27 cellular contexts compared by ENCODE assay signal in the genomic region with DNA sequence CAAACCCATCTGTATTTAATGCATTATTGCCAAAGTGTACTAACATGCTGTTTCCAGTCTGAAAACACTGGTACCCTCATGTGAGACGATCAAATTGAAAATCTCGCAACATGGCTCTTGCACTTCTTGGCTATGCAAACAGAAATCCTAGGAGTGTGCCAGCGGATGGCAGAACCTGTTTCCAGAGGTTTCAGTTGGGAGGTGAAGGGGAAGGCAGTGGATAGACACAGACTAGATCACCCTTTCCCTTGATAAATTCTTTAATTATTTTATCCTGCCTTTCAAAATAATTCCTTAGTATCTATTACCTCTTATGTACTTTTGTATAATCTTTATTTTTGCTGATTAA.
DNase-seq lines count a peak whose midpoint lies in the region; ATAC-seq and TF ChIP-seq lines count a peak whose summit lies in the region.
"Had no signal": no experiment of that assay in that cellular context is flagged by ENCODE, and none has a peak within 500 bp of the region (broad histone marks: within the 10 kb centered on the region; RNA-seq: fewer than 3 reads in every experiment).

No MANE protein-coding gene starts in this region.

- DNase-seq in GM23338 (ENCODE audit: low spot score) (peak; percentile 29), NCI-H1105 treated with DMSO at 0.1 percent for 48 hours (lab: John Stamatoyannopoulos, UW) (peak; percentile 67), SHP77 (lab: John Stamatoyannopoulos, UW) (peak; percentile 59), left kidney (ENCODE audit: low read depth, low spot score) (peak; percentile 6), DMS79 (lab: John Stamatoyannopoulos, UW) (no peak), HCEC 1CT (no peak)
- DNase-seq: activated B cell treated with CpG ODN at 0.5 μM for 24 hours; activated CD4-positive, alpha-beta memory T cell treated with anti-CD3 and anti-CD28 coated beads, Interleukin-2, amount 10 ng/mL, durations not matched to agents 7 days and 5 days; activated effector memory CD4-positive, alpha-beta T cell treated with anti-CD3 and anti-CD28 coated beads, Interleukin-2, amount 50 U/mL, for 16 hours; CD4-positive, CD25-positive, alpha-beta regulatory T cell; DMS 273 treated with DMSO at 0.1 percent for 48 hours; effector CD8-positive, alpha-beta T cell; esophagus squamous epithelium; kidney glomerular epithelial cell; NCI-H1436; nucleus accumbens; spleen; stimulated activated CD4-positive, alpha-beta T cell treated with anti-CD3 and anti-CD28 coated beads, Interleukin-4, amount 100 ng/mL, for 4 hours; stimulated activated naive CD8-positive, alpha-beta T cell treated with anti-CD3 and anti-CD28 coated beads, Interleukin-15, Interleukin-2, amounts not matched to agents 100 U/mL and 50 U/mL, for 24 hours; T-helper 9 cell; tibial artery had no signal

- ATAC-seq in GM23338 = peak; percentile 51; the same call in 2 of the 3 replicates
- ATAC-seq in GM21619 (IDR thresholded peaks at IDR 0.05; ENCODE audit: unreplicated experiment) = no peak
- ATAC-seq in GM18519 (IDR thresholded peaks at IDR 0.05; ENCODE audit: low FRiP score, unreplicated experiment) = no peak
- ATAC-seq: GM12878; stimulated activated naive CD8-positive, alpha-beta T cell treated with anti-CD3 and anti-CD28 coated beads, Interleukin-15, Interleukin-2, amounts not matched to agents 100 U/mL and 50 U/mL, for 24 hours had no signal

- H3K9me2 ChIP-seq in GM23338 (ENCODE audit: insufficient read depth) = no peaks in the 10 kb centered on the region

- no peaks in the 10 kb centered on the region for H3K9me3 Mint-ChIP-seq in GM23338
- H3K9me3 Mint-ChIP-seq: activated B cell treated with CpG ODN at 0.5 μM for 24 hours; activated CD4-positive, alpha-beta memory T cell treated with anti-CD3 and anti-CD28 coated beads, Interleukin-2, amount 10 ng/mL, durations not matched to agents 7 days and 5 days; brain had no signal

- no peak for TF ChIP-seq CTCF in GM23338 (conservative IDR thresholded peaks at IDR 0.05; ENCODE audit: low read depth in 2 of 2)

- no peak overlapping the region for H3K27ac Mint-ChIP-seq in GM23338
- H3K27ac Mint-ChIP-seq: activated B cell treated with CpG ODN at 0.5 μM for 24 hours; activated CD4-positive, alpha-beta memory T cell treated with anti-CD3 and anti-CD28 coated beads, Interleukin-2, amount 10 ng/mL, durations not matched to agents 7 days and 5 days; CD4-positive, CD25-positive, alpha-beta regulatory T cell; memory B cell had no signal

- H3K36me3 Mint-ChIP-seq in GM23338 (ENCODE audit: low read depth) = no peaks in the 10 kb centered on the region
- H3K36me3 Mint-ChIP-seq: brain; CD4-positive, CD25-positive, alpha-beta regulatory T cell; memory B cell had no signal

- no peaks in the 10 kb centered on the region for H3K27me3 ChIP-seq in GM23338 (ENCODE audit: insufficient read depth)
- H3K27me3 ChIP-seq: esophagus squamous epithelium, spleen, tibial artery had no signal

- no peak overlapping the region for H3K4me3 Mint-ChIP-seq in GM23338
- H3K4me3 Mint-ChIP-seq: activated B cell treated with CpG ODN at 0.5 μM for 24 hours; activated CD4-positive, alpha-beta memory T cell treated with anti-CD3 and anti-CD28 coated beads, Interleukin-2, amount 10 ng/mL, durations not matched to agents 7 days and 5 days; CD4-positive, CD25-positive, alpha-beta regulatory T cell; memory B cell had no signal

- no peaks in the 10 kb centered on the region for H3K36me3 ChIP-seq in GM23338 (ENCODE audit: insufficient read depth)
- H3K36me3 ChIP-seq: esophagus squamous epithelium, spleen, tibial artery had no signal

- H3K27me3 Mint-ChIP-seq in GM23338 (ENCODE audit: insufficient read depth, low read depth, poor library complexity) = no peaks in the 10 kb centered on the region
- H3K27me3 Mint-ChIP-seq: activated B cell treated with CpG ODN at 0.5 μM for 24 hours; activated CD4-positive, alpha-beta memory T cell treated with anti-CD3 and anti-CD28 coated beads, Interleukin-2, amount 10 ng/mL, durations not matched to agents 7 days and 5 days; brain; CD4-positive, CD25-positive, alpha-beta regulatory T cell; memory B cell had no signal

- H3F3A ChIP-seq in GM23338 (replicated peaks; ENCODE audit: low read depth) = no peaks in the 10 kb centered on the region

- H3K4me2 ChIP-seq in GM23338 = peak overlapping the region; percentile 56

- H2AFZ ChIP-seq in GM23338 = no peak overlapping the region

- peaks cover 40% of the 10 kb centered on the region for H3K4me1 Mint-ChIP-seq in GM23338
- H3K4me1 Mint-ChIP-seq: activated CD4-positive, alpha-beta memory T cell treated with anti-CD3 and anti-CD28 coated beads, Interleukin-2, amount 10 ng/mL, durations not matched to agents 7 days and 5 days; CD4-positive, CD25-positive, alpha-beta regulatory T cell had no signal

- no peaks in the 10 kb centered on the region for H4K20me1 ChIP-seq in GM23338 (replicated peaks; ENCODE audit: insufficient read depth)

- no peak overlapping the region for H3K27ac ChIP-seq in GM23338 (ENCODE audit: low read depth)
- H3K27ac ChIP-seq: esophagus squamous epithelium, RWPE1, spleen, tibial artery had no signal

- peak overlapping the region; percentile 6; the same call in 1 of the 2 replicates for H3K4me3 ChIP-seq in GM23338
- H3K4me3 ChIP-seq: esophagus squamous epithelium, GM12878, spleen, tibial artery had no signal

- H3K79me2 ChIP-seq in GM23338 (replicated peaks; ENCODE audit: insufficient read depth) = no peaks in the 10 kb centered on the region

- H3K4me1 ChIP-seq in GM23338 (ENCODE audit: insufficient read depth) = peaks cover 45% of the 10 kb centered on the region
- H3K4me1 ChIP-seq: esophagus squamous epithelium, tibial artery had no signal

TF ChIP-seq in GM23338, 12 proteins besides CTCF, POLR2A, EP300 and RAD21:
- TF ChIP-seq CREB1 (CRISPR knock-in tag; IDR thresholded peaks at IDR 0.05; ENCODE audit: low read depth) (no peak), ZNF331 (CRISPR knock-in tag; IDR thresholded peaks at IDR 0.05; ENCODE audit: low read depth) (no peak), NANOG (IDR thresholded peaks at IDR 0.05; ENCODE audit: borderline replicate concordance) (no peak), ETS1 (IDR thresholded peaks at IDR 0.05) (no peak), EZH2 (IDR thresholded peaks at IDR 0.05; ENCODE audit: low read depth, unreplicated experiment) (no peak)
TF ChIP-seq in GM23338: peak in this region for 0.

Comparison
In these comparisons a context has a peak if more than half of its experiments do, and no peak if none do; other contexts are left out.
1. DNase-seq: peak in GM23338 (single experiment), NCI-H1105 treated with DMSO at 0.1 percent for 48 hours (single experiment), SHP77 (2 of 2) and left kidney (single experiment); none in DMS79 (single experiment) and HCEC 1CT (single experiment).